22 cellular contexts compared by ENCODE assay signal in the genomic region with DNA sequence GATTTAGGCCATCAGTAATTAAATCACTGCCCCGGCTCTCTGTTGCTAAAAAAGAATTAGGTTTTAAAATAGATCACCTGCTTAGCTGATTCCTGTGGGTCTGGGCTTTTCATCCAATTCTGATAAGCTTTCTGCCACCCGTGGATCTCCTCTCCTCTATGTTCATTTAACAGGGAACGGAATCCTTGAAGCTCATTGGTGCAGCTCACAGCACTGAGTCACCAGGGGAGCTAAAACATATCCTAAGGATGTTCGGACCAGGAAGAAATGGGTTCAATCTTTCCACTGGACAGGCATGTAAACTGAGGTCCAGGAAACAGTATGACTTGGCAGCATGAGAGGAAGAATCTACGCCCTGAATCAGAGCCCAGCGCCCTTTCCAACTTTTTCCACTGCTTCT.
"Had no signal": no experiment of that assay in that cellular context is flagged by ENCODE, and none has a peak within 500 bp of the region (broad histone marks: within the 10 kb centered on the region; RNA-seq: fewer than 3 reads in every experiment).

No MANE protein-coding gene starts in this region.

- H3K4me3 Mint-ChIP-seq: activated CD4-positive, alpha-beta T cell treated with anti-CD3 and anti-CD28 coated beads for 36 hours; activated CD8-positive, alpha-beta T cell treated with anti-CD3 and anti-CD28 coated beads, Interleukin-2, amount 10 ng/mL, durations not matched to agents 7 days and 5 days; activated naive CD8-positive, alpha-beta T cell; central memory CD8-positive, alpha-beta T cell; stimulated activated effector memory CD8-positive, alpha-beta T cell treated with anti-CD3 and anti-CD28 coated beads, Interleukin-12 subunit alpha, Interleukin-12 subunit beta, amount 100 ng/mL, for 72 hours had no signal

- H3K36me3 Mint-ChIP-seq: activated naive CD8-positive, alpha-beta T cell; stimulated activated effector memory CD8-positive, alpha-beta T cell treated with anti-CD3 and anti-CD28 coated beads, Interleukin-12 subunit alpha, Interleukin-12 subunit beta, amount 100 ng/mL, for 72 hours had no signal

- H3K9me3 Mint-ChIP-seq: stimulated activated effector memory CD8-positive, alpha-beta T cell treated with anti-CD3 and anti-CD28 coated beads, Interleukin-12 subunit alpha, Interleukin-12 subunit beta, amount 100 ng/mL, for 72 hours had no signal

- H3K4me1 Mint-ChIP-seq: activated CD4-positive, alpha-beta T cell treated with anti-CD3 and anti-CD28 coated beads for 36 hours; central memory CD8-positive, alpha-beta T cell; stimulated activated effector memory CD8-positive, alpha-beta T cell treated with anti-CD3 and anti-CD28 coated beads, Interleukin-12 subunit alpha, Interleukin-12 subunit beta, amount 100 ng/mL, for 72 hours had no signal

- H3K27me3 Mint-ChIP-seq: activated CD4-positive, alpha-beta T cell treated with anti-CD3 and anti-CD28 coated beads for 36 hours; activated naive CD8-positive, alpha-beta T cell; central memory CD8-positive, alpha-beta T cell had no signal

- DNase-seq: activated CD4-positive, alpha-beta T cell treated with anti-CD3 and anti-CD28 coated beads for 36 hours; activated CD8-positive, alpha-beta memory T cell treated with anti-CD3 and anti-CD28 coated beads, Interleukin-2, amount 50 U/mL, for 4 hours; activated CD8-positive, alpha-beta T cell treated with anti-CD3 and anti-CD28 coated beads, Interleukin-2, amount 10 ng/mL, durations not matched to agents 7 days and 5 days; activated gamma-delta T cell treated with Interleukin-2 at 50 U/mL for 16 hours; activated T-cell treated with anti-CD3 and anti-CD28 coated beads, Interleukin-2, amount 50 U/mL, for 48 hours; amniotic stem cell; body of pancreas; cortex of kidney; effector CD4-positive, alpha-beta T cell; hippocampal formation; kidney glomerular epithelial cell; left ventricle myocardium superior; sigmoid colon; stimulated activated CD4-positive, alpha-beta T cell treated with anti-CD3 and anti-CD28 coated beads, Interleukin-12 subunit alpha, Interleukin-12 subunit beta, amount 100 ng/mL, for 4 hours; stimulated activated CD4-positive, alpha-beta T cell treated with anti-CD3 and anti-CD28 coated beads, Interleukin-2, amount 100 ng/mL, for 24 hours; T-helper 1 cell; tibial artery; WERI-Rb-1 had no signal

- H3K27ac ChIP-seq: body of pancreas, esophagus muscularis mucosa, sigmoid colon, tibial artery, WERI-Rb-1 had no signal

- H3K27ac Mint-ChIP-seq: activated CD4-positive, alpha-beta T cell treated with anti-CD3 and anti-CD28 coated beads for 36 hours; activated CD8-positive, alpha-beta T cell treated with anti-CD3 and anti-CD28 coated beads, Interleukin-2, amount 10 ng/mL, durations not matched to agents 7 days and 5 days; activated naive CD8-positive, alpha-beta T cell; stimulated activated effector memory CD8-positive, alpha-beta T cell treated with anti-CD3 and anti-CD28 coated beads, Interleukin-12 subunit alpha, Interleukin-12 subunit beta, amount 100 ng/mL, for 72 hours had no signal

- ATAC-seq: activated CD4-positive, alpha-beta T cell treated with anti-CD3 and anti-CD28 coated beads for 36 hours; activated CD8-positive, alpha-beta T cell treated with anti-CD3 and anti-CD28 coated beads, Interleukin-2, amount 10 ng/mL, durations not matched to agents 7 days and 5 days; body of pancreas; left ventricle myocardium superior; stimulated activated effector memory CD8-positive, alpha-beta T cell treated with anti-CD3 and anti-CD28 coated beads, Interleukin-12 subunit alpha, Interleukin-12 subunit beta, amount 100 ng/mL, for 72 hours had no signal
